ENCODE assay signal across 18 cellular contexts in the genomic region with DNA sequence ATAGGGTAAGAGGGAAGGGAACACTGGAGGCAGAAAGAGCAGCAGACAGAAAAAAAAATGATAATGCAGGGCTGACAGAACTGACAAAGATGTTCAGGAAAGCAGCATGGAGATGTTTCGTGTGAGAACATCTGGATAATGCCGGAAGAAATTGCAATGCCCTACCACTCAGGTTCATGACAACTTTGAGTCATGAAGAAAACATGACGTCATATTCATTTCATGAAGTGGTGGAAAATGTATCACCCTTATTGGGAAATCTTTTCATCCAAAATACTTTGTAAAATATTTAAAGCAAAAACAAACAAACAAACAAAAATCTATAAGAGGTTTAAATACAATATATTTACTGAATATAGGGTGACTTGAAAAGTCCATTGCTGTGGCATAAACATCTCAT.
DNase-seq lines count a peak whose midpoint lies in the region; ATAC-seq, FAIRE-seq and TF ChIP-seq lines count a peak whose summit lies in the region.
"Had no signal": no experiment of that assay in that cellular context is flagged by ENCODE, and none has a peak within 500 bp of the region (broad histone marks: within the 10 kb centered on the region; RNA-seq: fewer than 3 reads in every experiment).

No MANE protein-coding gene starts in this region.

- RAD21 ChIA-PET in GM12878 (lab: Charles Lee; ENCODE audit: unreplicated experiment), result no interaction called here

- H3K79me2 ChIP-seq in GM23248 (ENCODE audit: insufficient read depth) (no peaks in the 10 kb centered on the region), GM12878 (ENCODE audit: control insufficient read depth, insufficient read depth, low read length) (no peaks in the 10 kb centered on the region)

- H3K27ac ChIP-seq in GM23248 (no peak overlapping the region), GM12878 (ENCODE audit: control insufficient read depth, insufficient read depth) (no peak overlapping the region)
- H3K27ac ChIP-seq: BLaER1, C4-2B had no signal

- no TSS peak for BruUV-seq in GM12878 (replicated peaks; lab: Mats Ljungman, UMichigan)

- no peak overlapping the region for H3K9ac ChIP-seq in GM23248
- no peak overlapping the region for H3K9ac ChIP-seq in GM12878 (ENCODE audit: control insufficient read depth, insufficient read depth, low read length)
- H3K9ac ChIP-seq: BLaER1 had no signal

- H3F3A ChIP-seq in GM23248 (ENCODE audit: insufficient read depth), result no peaks in the 10 kb centered on the region

- no peak for ATAC-seq in GM12878
- no peak for ATAC-seq in GM19463 (IDR thresholded peaks at IDR 0.05; ENCODE audit: unreplicated experiment)
- ATAC-seq: CD8-positive, alpha-beta T cell had no signal

- intact Hi-C loops in GM12878 (cut with micrococcal nuclease; ENCODE audit: unreplicated experiment), result no loop called here
- intact Hi-C loops in lower leg skin (cut with DNase I; ENCODE audit: low total_unique reads), result loop anchor here (1.0 kb wide), 1 partner anchor 23 kb away; no protein-coding TSS in a partner anchor

- H3K27me3 ChIP-seq in GM23248 (replicated peaks; ENCODE audit: insufficient read depth) (no peaks in the 10 kb centered on the region), GM12878 (replicated peaks in 1 of 2; ENCODE audit: control insufficient read depth in 2 of 2, insufficient read depth in 2 of 2, low read length in 1 of 2) (no peaks in the 10 kb centered on the region)
- H3K27me3 ChIP-seq: BLaER1 had no signal

- H3K36me3 ChIP-seq in GM23248 (ENCODE audit: low read depth) (no peaks in the 10 kb centered on the region), GM12878 (ENCODE audit: control insufficient read depth in 2 of 2, insufficient read depth in 2 of 2, low read length in 1 of 2) (no peaks in the 10 kb centered on the region)
- H3K36me3 ChIP-seq: BLaER1, HAP-1 had no signal

- no peak overlapping the region for H3K4me2 ChIP-seq in GM23248 (ENCODE audit: unreplicated experiment)
- no peak overlapping the region for H3K4me2 ChIP-seq in GM12878 (ENCODE audit: control insufficient read depth, insufficient read depth)
- H3K4me2 ChIP-seq: BLaER1 had no signal

- no peak for FAIRE-seq in GM12878 (lab: Jason Lieb, UNC)
- FAIRE-seq: G401.6, GM19239, H54 had no signal

- H3K4me3 ChIP-seq in GM23248 (no peak overlapping the region), GM12878 (no peak overlapping the region), epithelial cell of esophagus (ENCODE audit: low read length) (no peak overlapping the region), lower leg skin (ENCODE audit: low read depth, poor library complexity, severe bottlenecking) (no peak overlapping the region)
- H3K4me3 ChIP-seq: BLaER1, HAP-1 had no signal

- CTCF ChIA-PET in GM12878 (lab: Yijun Ruan, JAX), result no interaction called here

- POLR2A ChIA-PET in GM12878 (lab: Charles Lee), result no interaction called here

- no peaks in the 10 kb centered on the region for H4K20me1 ChIP-seq in GM23248 (ENCODE audit: insufficient read depth)
- H4K20me1 ChIP-seq in GM12878 (ENCODE audit: control insufficient read depth, insufficient read depth), result no peaks in the 10 kb centered on the region
- H4K20me1 ChIP-seq: BLaER1 had no signal

- SMC1A ChIA-PET in GM12878 (lab: Charles Lee; ENCODE audit: uncharacterized antibody, unreplicated experiment), result no interaction called here

- DNase-seq in GM23248 (peak; percentile 5), GM12878 (ENCODE audit: low read depth, low spot score) (no peak), epithelial cell of esophagus (ENCODE audit: low read depth) (peak; percentile 32), HuH-7 (ENCODE audit: low spot score) (no peak), lower leg skin (ENCODE audit: low spot score in 2 of 2) (no peak)
- DNase-seq: Caco-2; CD4-positive, CD25-positive, alpha-beta regulatory T cell; CD8-positive, alpha-beta T cell; DMS153; DND-41; GOT3 had no signal

- H2AFZ ChIP-seq in GM23248, result no peak overlapping the region
- no peak overlapping the region for H2AFZ ChIP-seq in GM12878 (ENCODE audit: control insufficient read depth, low read depth, low read length)

- TF ChIP-seq POLR2A in GM12878 (IDR thresholded peaks at IDR 0.05; ENCODE audit: low read depth, low read length) (no peak), lower leg skin (IDR thresholded peaks at IDR 0.05) (no peak)

- no peaks in the 10 kb centered on the region for H3K9me2 ChIP-seq in GM23248 (ENCODE audit: insufficient read depth)

- WGBS in GM23248 (ENCODE audit: low coverage in 1 of 2, low lambda C conversion rate in 2 of 2, missing lambda C conversion rate in 2 of 2), 2 experiments, result 37 to 42% methylated on average over 3 of the region's 3 CpGs
- WGBS in GM12878 (ENCODE audit: insufficient coverage, insufficient replicate concordance, low lambda C conversion rate, missing lambda C conversion rate), result 16% methylated on average over 3 of the region's 3 CpGs
- WGBS in lower leg skin, 2 donors, result 74 to 75% methylated on average over 3 of the region's 3 CpGs

- no peak for TF ChIP-seq RAD21 in GM12878 (IDR thresholded peaks at IDR 0.05; ENCODE audit: insufficient read depth, low read depth, low read length)

- H3K4me1 ChIP-seq in GM23248 (ENCODE audit: insufficient read depth) (no peaks in the 10 kb centered on the region), GM12878 (ENCODE audit: control insufficient read depth, insufficient read depth, low read length) (no peaks in the 10 kb centered on the region)
- H3K4me1 ChIP-seq: BLaER1, Caco-2, HAP-1 had no signal

- no peak for TF ChIP-seq EP300 in GM12878 (IDR thresholded peaks at IDR 0.05; ENCODE audit: borderline replicate concordance in 1 of 2, control insufficient read depth in 1 of 2, low read depth in 2 of 2, low read length in 2 of 2)

- in situ Hi-C loops in GM23248 (cut with MboI), result no loop called here
- in situ Hi-C loops in GM12878 (cut with MboI), result no loop called here

- no peak for TF ChIP-seq CTCF in GM12878 (IDR thresholded peaks at IDR 0.05 in 2 of 3, conservative IDR thresholded peaks at IDR 0.05 in 1 of 3; ENCODE audit: control insufficient read depth in 2 of 3, extremely low read depth in 1 of 3, insufficient read depth in 1 of 3, low read depth in 3 of 3, low read length in 3 of 3)
- no peak for TF ChIP-seq CTCF in epithelial cell of esophagus (IDR thresholded peaks at IDR 0.05; ENCODE audit: insufficient read depth, low read depth, low read length, missing control alignments)
- TF ChIP-seq CTCF in lower leg skin (IDR thresholded peaks at IDR 0.05), result no peak

- no peaks in the 10 kb centered on the region for H3K9me3 ChIP-seq in GM23248 (ENCODE audit: low read depth)
- H3K9me3 ChIP-seq in GM12878 (replicated peaks; ENCODE audit: control insufficient read depth, insufficient read depth, low read length), result no peaks in the 10 kb centered on the region
- H3K9me3 ChIP-seq: BLaER1, Caco-2, HAP-1 had no signal

TF ChIP-seq in GM12878, 131 proteins besides CTCF, POLR2A, EP300 and RAD21:
- no peak for TF ChIP-seq RCOR1 (conservative IDR thresholded peaks at IDR 0.05; ENCODE audit: low read depth, low read length)
- TF ChIP-seq KLF5 (IDR thresholded peaks at IDR 0.05; ENCODE audit: partially characterized antibody), result no peak
- peak; percentile 53; the same call in 1 of the 2 replicates for TF ChIP-seq ATF7 (IDR thresholded peaks at IDR 0.05; ENCODE audit: low read depth)

Comparison
In these comparisons a context has a peak if more than half of its experiments do, and no peak if none do; other contexts are left out.
1. DNase-seq: peak in GM23248 (single experiment) and epithelial cell of esophagus (single experiment); none in GM12878 (single experiment), HuH-7 (single experiment) and lower leg skin (0 of 2).